Comparison of ENCODE assay signal across 12 cellular contexts in the genomic region with DNA sequence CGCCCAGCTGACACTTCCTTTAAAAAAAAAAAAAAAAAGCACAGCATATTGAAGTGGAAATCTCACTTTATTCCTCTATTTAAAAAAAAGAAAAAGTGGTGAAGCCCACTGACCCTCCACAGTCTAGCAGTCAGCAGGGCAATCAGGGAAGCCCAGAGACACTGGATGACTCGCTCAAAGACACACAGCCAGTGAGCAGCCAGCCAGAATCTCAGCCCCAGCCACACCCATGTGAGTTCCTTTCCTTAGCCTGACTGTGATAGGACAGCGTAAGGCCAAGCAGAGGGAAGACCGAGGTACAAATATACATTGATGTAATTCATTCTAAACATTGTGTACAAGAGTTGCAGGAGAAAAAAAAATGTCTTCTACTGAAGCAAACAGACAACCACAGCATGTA. TPM values are rescaled to one million over a fixed set of nuclear protein-coding genes. Genes with fewer than 3 reads are reported as not detected.
DNase-seq lines count a peak whose midpoint lies in the region; ATAC-seq and TF ChIP-seq lines count a peak whose summit lies in the region.
"Had no signal": no experiment of that assay in that cellular context is flagged by ENCODE, and none has a peak within 500 bp of the region (broad histone marks: within the 10 kb centered on the region; RNA-seq: fewer than 3 reads in every experiment).

No MANE protein-coding gene starts in this region.

- H3K4me3 Mint-ChIP-seq in activated naive CD4-positive, alpha-beta T cell treated with anti-CD3 and anti-CD28 coated beads for 36 hours, result no peak overlapping the region

- no peak for TF ChIP-seq POLR2A in spleen (IDR thresholded peaks at IDR 0.05)

- CTCF ChIA-PET in activated naive CD4-positive, alpha-beta T cell treated with anti-CD3 and anti-CD28 coated beads for 36 hours (lab: Charles Lee), result interaction anchor here (0.9 to 1.9 kb wide), 3 partner anchors 19 to 47 kb away, joined by 3 to 10 read pairs (median 8); no protein-coding TSS in a partner anchor

- no peaks in the 10 kb centered on the region for H3K27me3 ChIP-seq in effector memory CD4-positive, alpha-beta T cell (replicated peaks; ENCODE audit: control insufficient read depth, insufficient read depth, low read length, poor library complexity, severe bottlenecking)
- H3K27me3 ChIP-seq in spleen (replicated peaks in 1 of 7), result no peaks in the 10 kb centered on the region

- H3K36me3 Mint-ChIP-seq in activated naive CD4-positive, alpha-beta T cell treated with anti-CD3 and anti-CD28 coated beads for 36 hours (ENCODE audit: low read depth), result peaks cover 37% of the 10 kb centered on the region

- H3K27ac Mint-ChIP-seq in activated naive CD4-positive, alpha-beta T cell treated with anti-CD3 and anti-CD28 coated beads for 36 hours, result peak overlapping the region; percentile 89

- intact Hi-C loops in activated naive CD4-positive, alpha-beta T cell treated with anti-CD3 and anti-CD28 coated beads for 36 hours (cut with micrococcal nuclease), result loop anchor here (10.0 kb wide), 2 partner anchors 784 to 934 kb away; a partner anchor contains a TSS
- intact Hi-C loops in spleen (cut with DNase I; ENCODE audit: low total_unique reads), result no loop called here

- no peak for ATAC-seq in GM21390 (IDR thresholded peaks at IDR 0.05; ENCODE audit: unreplicated experiment)
- no peak for ATAC-seq in GM21619 (IDR thresholded peaks at IDR 0.05; ENCODE audit: unreplicated experiment)
- no peak for ATAC-seq in HG03571 (IDR thresholded peaks at IDR 0.05; ENCODE audit: unreplicated experiment)

- peaks cover 2% of the 10 kb centered on the region for H3K9me3 Mint-ChIP-seq in activated naive CD4-positive, alpha-beta T cell treated with anti-CD3 and anti-CD28 coated beads for 36 hours

- H3K4me3 ChIP-seq in effector memory CD4-positive, alpha-beta T cell (ENCODE audit: insufficient read depth, low read depth, low read length, poor library complexity, severe bottlenecking), result no peak overlapping the region
- peak overlapping the region in 1 of 8 donors; percentile 51 for H3K4me3 ChIP-seq in spleen

- no peaks in the 10 kb centered on the region for H3K27me3 Mint-ChIP-seq in activated naive CD4-positive, alpha-beta T cell treated with anti-CD3 and anti-CD28 coated beads for 36 hours (ENCODE audit: low read depth)

- H3K27ac ChIP-seq in effector memory CD4-positive, alpha-beta T cell (ENCODE audit: insufficient read depth, low read length, poor library complexity, severe bottlenecking), result peak overlapping the region; percentile 76
- peak overlapping the region in 7 of 8 donors; percentile 82 to 92 (median 90) for H3K27ac ChIP-seq in spleen

- H3K4me1 ChIP-seq in effector memory CD4-positive, alpha-beta T cell (ENCODE audit: control insufficient read depth, insufficient read depth, low read length, poor library complexity, severe bottlenecking), result peaks cover 65% of the 10 kb centered on the region
- H3K4me1 ChIP-seq in spleen, result peaks cover 61 to 99% (median 90%) of the 10 kb centered on the region in 6 donors

- peaks cover 88% of the 10 kb centered on the region for H3K4me1 Mint-ChIP-seq in activated naive CD4-positive, alpha-beta T cell treated with anti-CD3 and anti-CD28 coated beads for 36 hours (ENCODE audit: low read depth)

- TF ChIP-seq CTCF in spleen (IDR thresholded peaks at IDR 0.05 in 8 of 11, conservative IDR thresholded peaks at IDR 0.05 in 3 of 11), result no peak

- no peaks in the 10 kb centered on the region for H3K9me3 ChIP-seq in effector memory CD4-positive, alpha-beta T cell (ENCODE audit: control insufficient read depth, low read length)
- H3K9me3 ChIP-seq in spleen, result peaks cover 0 to 4% (median 0%) of the 10 kb centered on the region in 8 donors

- H3K36me3 ChIP-seq in effector memory CD4-positive, alpha-beta T cell (ENCODE audit: control insufficient read depth, insufficient read depth, low read length), result no peaks in the 10 kb centered on the region
- H3K36me3 ChIP-seq in spleen, result peaks cover 0 to 21% (median 0%) of the 10 kb centered on the region in 6 donors

- WGBS in spleen, 5 donors, result 55 to 75% (median 66%) methylated on average over 4 of the region's 4 CpGs

- peak; percentile 65 for DNase-seq in activated naive CD4-positive, alpha-beta T cell treated with anti-CD3 and anti-CD28 coated beads for 36 hours
- no peak for DNase-seq in activated naive CD4-positive, alpha-beta T cell (lab: John Stamatoyannopoulos, UW)
- DNase-seq in T-helper 22 cell (ENCODE audit: low read depth), result peak; percentile 19
- peak in 1 of 3 donors; percentile 9 for DNase-seq in effector memory CD4-positive, alpha-beta T cell
- no peak for DNase-seq in spleen
- DNase-seq: C1 segment of cervical spinal cord, cortex of kidney, hippocampal formation, RPMI8226 had no signal

RNA-seq across cellular contexts. Expression of a gene that starts 22.5 kb away (rescaled TPM):
- total RNA-seq in activated naive CD4-positive, alpha-beta T cell treated with anti-CD3 and anti-CD28 coated beads for 36 hours, result 100 to 1,000 TPM; 215 to 229 TPM
- total RNA-seq in spleen, result 100 to 1,000 TPM; 259 to 517 (median 343) TPM
- polyA plus RNA-seq in spleen, result 100 to 1,000 TPM in 2 of 3 donors, 10 to 100 TPM in 1; 96.9 to 150 (median 132) TPM

Comparison
In these comparisons a context has a peak if more than half of its experiments do, and no peak if none do; other contexts are left out.
1. DNase-seq: peak in activated naive CD4-positive, alpha-beta T cell treated with anti-CD3 and anti-CD28 coated beads for 36 hours (single experiment) and T-helper 22 cell (single experiment); none in activated naive CD4-positive, alpha-beta T cell (0 of 4) and spleen (single experiment).